In the genomic region with DNA sequence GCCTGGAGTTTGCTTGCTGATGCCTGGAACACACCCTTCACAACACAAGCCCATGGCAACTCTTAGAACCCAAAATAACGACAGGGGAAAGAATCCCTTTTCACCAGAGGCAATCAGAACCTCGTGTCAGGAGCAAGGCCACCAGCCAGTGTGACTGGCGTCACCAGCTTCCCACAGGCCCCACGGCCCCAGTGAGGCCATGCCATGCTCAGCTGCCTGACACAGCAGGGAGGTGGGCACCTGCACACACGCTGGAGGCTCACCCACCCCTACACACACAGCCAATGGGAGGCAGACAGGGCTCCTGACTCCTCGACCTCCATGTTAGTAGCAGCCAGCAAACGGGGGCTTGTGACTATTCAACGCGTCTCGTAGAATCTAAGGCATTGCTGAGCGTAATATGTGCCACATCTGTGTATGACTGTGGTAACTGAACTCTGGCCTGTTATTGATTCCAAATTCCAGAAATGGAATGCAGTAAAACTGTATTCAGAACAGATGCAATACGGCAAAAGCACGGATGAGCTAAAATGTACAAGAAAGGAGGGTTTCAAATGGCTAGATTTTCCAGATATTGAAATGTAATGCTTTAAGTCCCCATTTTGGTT, we compare ENCODE assay signal across 23 cellular contexts.
"Had no signal": no experiment of that assay in that cellular context is flagged by ENCODE, and none has a peak within 500 bp of the region (broad histone marks: within the 10 kb centered on the region; RNA-seq: fewer than 3 reads in every experiment).

No MANE protein-coding gene starts in this region.

- ATAC-seq: heart left ventricle; left lung; lower lobe of right lung; natural killer cell treated with Interleukin-12 subunit alpha and Interleukin-12 subunit beta and Interleukin-15 and Interleukin-18, amount 100 ng/mL, for 72 hours had no signal

- FAIRE-seq: endothelial cell of umbilical vein, frontal cortex, keratinocyte, urothelium cell line had no signal

- H3K27ac ChIP-seq: coronary artery, heart left ventricle, left lung, lower lobe of right lung, neural progenitor cell, parathyroid adenoma, sigmoid colon, suprapubic skin, thyroid gland had no signal

- H3K4me1 ChIP-seq: neural progenitor cell, sigmoid colon had no signal

- H3K36me3 Mint-ChIP-seq: type B pancreatic cell had no signal

- H3K27me3 ChIP-seq: thyroid gland had no signal

- H3K4me1 Mint-ChIP-seq: endodermal cell had no signal

- H3K27ac Mint-ChIP-seq: endodermal cell; memory B cell; natural killer cell treated with Interleukin-12 subunit alpha and Interleukin-12 subunit beta and Interleukin-15 and Interleukin-18, amount 100 ng/mL, for 72 hours; neural progenitor cell; type B pancreatic cell had no signal

- H3K9me3 ChIP-seq: lower lobe of right lung, sigmoid colon, suprapubic skin, thyroid gland had no signal

- H3K36me3 ChIP-seq: heart left ventricle, left lung, lower lobe of right lung, neural progenitor cell, sigmoid colon, suprapubic skin, thyroid gland had no signal

- H3K4me3 ChIP-seq: coronary artery, heart left ventricle, left lung, lower lobe of right lung, neural progenitor cell, sigmoid colon, skin epidermis, suprapubic skin, thyroid gland had no signal

- DNase-seq: effector CD4-positive, alpha-beta T cell; endodermal cell; heart left ventricle; left lung; lower lobe of right lung; midbrain; occipital lobe; sigmoid colon; stimulated activated CD4-positive, alpha-beta T cell treated with anti-CD3 and anti-CD28 coated beads, Interleukin-12 subunit alpha, Interleukin-12 subunit beta, amount 100 ng/mL, for 4 hours; stimulated activated naive CD4-positive, alpha-beta T cell treated with Interleukin-2 at 50 U/mL for 16 hours; thyroid gland had no signal

- H3K4me3 Mint-ChIP-seq: endodermal cell; memory B cell; natural killer cell treated with Interleukin-12 subunit alpha and Interleukin-12 subunit beta and Interleukin-15 and Interleukin-18, amount 100 ng/mL, for 72 hours; neural progenitor cell; type B pancreatic cell had no signal
